8 cellular contexts compared by ENCODE assay signal in genomic region chr2:101064868-101065549, GRCh38.
DNase-seq lines count a peak whose midpoint lies in the region; ATAC-seq and TF ChIP-seq lines count a peak whose summit lies in the region.

No MANE protein-coding gene starts in this region.

- H3K4me3 ChIP-seq in RWPE2 (ENCODE audit: severe bottlenecking) = no peak overlapping the region
- no peak overlapping the region for H3K4me3 ChIP-seq in left ventricle myocardium inferior
- H3K4me3 ChIP-seq in CD8-positive, alpha-beta T cell (ENCODE audit: low read depth, low read length) = no peak overlapping the region

- H3K9me3 Mint-ChIP-seq in type B pancreatic cell = peaks cover 4% of the 10 kb centered on the region
- H3K9me3 Mint-ChIP-seq in CD8-positive, alpha-beta T cell = no peaks in the 10 kb centered on the region

- H3K27ac ChIP-seq in RWPE2 (ENCODE audit: poor library complexity, severe bottlenecking) (peak overlapping the region; percentile 38), left ventricle myocardium inferior (replicated peaks) (peak overlapping the region; percentile 59)
- no peak overlapping the region for H3K27ac ChIP-seq in CD8-positive, alpha-beta T cell (ENCODE audit: low read depth, low read length)

- H3K36me3 ChIP-seq in RWPE2 (ENCODE audit: low read depth) (no peaks in the 10 kb centered on the region), left ventricle myocardium inferior (no peaks in the 10 kb centered on the region)
- no peaks in the 10 kb centered on the region for H3K36me3 ChIP-seq in CD8-positive, alpha-beta T cell (ENCODE audit: insufficient read depth, low read length)

- peaks cover 32% of the 10 kb centered on the region for H3K4me1 Mint-ChIP-seq in type B pancreatic cell (ENCODE audit: unreplicated experiment)
- H3K4me1 Mint-ChIP-seq in CD8-positive, alpha-beta T cell (ENCODE audit: low read depth) = no peaks in the 10 kb centered on the region

- H3K27ac Mint-ChIP-seq in type B pancreatic cell = peak overlapping the region; percentile 86
- H3K27ac Mint-ChIP-seq in CD8-positive, alpha-beta T cell = no peak overlapping the region

- H3K9me3 ChIP-seq in RWPE2 (ENCODE audit: severe bottlenecking) = no peaks in the 10 kb centered on the region
- no peaks in the 10 kb centered on the region for H3K9me3 ChIP-seq in left ventricle myocardium inferior (replicated peaks)
- H3K9me3 ChIP-seq in CD8-positive, alpha-beta T cell (ENCODE audit: low read length) = no peaks in the 10 kb centered on the region

- POLR2A ChIA-PET in CD8-positive, alpha-beta T cell (lab: Charles Lee) = no interaction called here

- H3K4me1 ChIP-seq in RWPE2 (ENCODE audit: insufficient read depth, poor library complexity, severe bottlenecking) (peaks cover 26% of the 10 kb centered on the region), left ventricle myocardium inferior (peaks cover 61% of the 10 kb centered on the region)
- no peaks in the 10 kb centered on the region for H3K4me1 ChIP-seq in CD8-positive, alpha-beta T cell (ENCODE audit: insufficient read depth, low read length)

- no peaks in the 10 kb centered on the region for H3K27me3 Mint-ChIP-seq in type B pancreatic cell
- H3K27me3 Mint-ChIP-seq in CD8-positive, alpha-beta T cell (ENCODE audit: low read depth) = no peaks in the 10 kb centered on the region

- TF ChIP-seq CTCF in RWPE2 (IDR thresholded peaks at IDR 0.05; ENCODE audit: poor library complexity, severe bottlenecking) = no peak
- no peak for TF ChIP-seq CTCF in left ventricle myocardium inferior (IDR thresholded peaks at IDR 0.05; ENCODE audit: borderline replicate concordance)
- no peak for TF ChIP-seq CTCF in type B pancreatic cell (conservative IDR thresholded peaks at IDR 0.05)
- TF ChIP-seq CTCF in CD8-positive, alpha-beta T cell (IDR thresholded peaks at IDR 0.05) = no peak

- intact Hi-C loops in left ventricle myocardium inferior (cut with micrococcal nuclease) = no loop called here
- intact Hi-C loops in CD8-positive, alpha-beta T cell (cut with DNase I, micrococcal nuclease) = no loop called here

- DNase-seq in DMS79 treated with DMSO at 0.1 percent for 48 hours (lab: John Stamatoyannopoulos, UW) (peak; percentile 46), DMS79 (lab: John Stamatoyannopoulos, UW) (no peak), RWPE2 (ENCODE audit: low spot score) (no peak), left ventricle myocardium inferior (no peak), type B pancreatic cell (ENCODE audit: extremely low spot score, unreplicated experiment) (no peak), ureter (ENCODE audit: low spot score) (no peak)
- DNase-seq in CD8-positive, alpha-beta T cell = no peak

- peaks cover 11% of the 10 kb centered on the region for H3K36me3 Mint-ChIP-seq in type B pancreatic cell
- no peaks in the 10 kb centered on the region for H3K36me3 Mint-ChIP-seq in CD8-positive, alpha-beta T cell

- H3K4me3 Mint-ChIP-seq in type B pancreatic cell = peak overlapping the region; percentile 7
- no peak overlapping the region for H3K4me3 Mint-ChIP-seq in CD8-positive, alpha-beta T cell

- peak; percentile 90 for ATAC-seq in RWPE2 (ENCODE audit: low read depth)
- ATAC-seq in activated CD4-positive, CD25-positive, alpha-beta regulatory T cell treated with anti-CD3 and anti-CD28 coated beads, Interleukin-2, amount 50 U/mL, for 24 hours = no peak
- no peak for ATAC-seq in CD8-positive, alpha-beta T cell

- no peaks in the 10 kb centered on the region for H3K27me3 ChIP-seq in RWPE2 (ENCODE audit: insufficient read depth, poor library complexity, severe bottlenecking)
- no peaks in the 10 kb centered on the region for H3K27me3 ChIP-seq in left ventricle myocardium inferior (ENCODE audit: low read depth)
- no peaks in the 10 kb centered on the region for H3K27me3 ChIP-seq in CD8-positive, alpha-beta T cell (ENCODE audit: insufficient read depth, low read length)

- CTCF ChIA-PET in CD8-positive, alpha-beta T cell (lab: Charles Lee) = no interaction called here
